In the genomic region with DNA sequence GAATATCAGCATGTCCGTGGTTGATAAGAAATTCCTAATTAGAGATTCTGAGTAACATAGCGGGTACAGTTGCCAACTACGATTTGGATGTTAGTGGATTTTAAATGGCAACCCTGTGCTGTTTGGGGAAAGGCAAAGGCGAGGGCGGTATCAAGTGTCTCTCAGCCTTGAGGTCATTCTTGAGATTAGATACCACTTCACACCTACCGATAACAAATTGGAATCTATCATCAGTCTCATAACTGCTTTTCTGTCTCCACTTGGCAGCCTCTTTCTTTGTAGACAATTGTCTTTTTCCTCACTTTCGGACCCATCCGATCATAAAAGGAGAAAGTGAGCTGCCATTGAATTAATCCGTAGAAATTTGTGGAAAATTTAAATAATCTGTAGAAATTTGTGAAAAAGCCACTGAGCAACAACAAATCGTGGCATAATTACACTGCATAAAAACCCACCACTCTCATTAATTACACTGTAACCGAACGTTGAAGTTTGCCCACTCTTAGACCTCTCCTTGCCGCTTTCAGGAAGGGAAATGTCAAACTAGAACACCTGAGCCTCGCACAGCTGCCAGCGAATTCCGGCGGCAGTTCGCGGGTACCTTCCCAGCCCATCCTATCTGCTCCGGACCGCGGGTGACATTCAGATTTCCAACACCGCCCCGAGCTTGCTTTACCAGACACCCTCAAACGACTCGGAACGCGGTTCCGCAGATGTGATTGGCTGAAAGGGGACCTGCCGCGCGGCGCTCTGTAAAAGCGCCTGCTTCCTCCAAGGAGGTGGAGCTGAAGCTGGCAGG, we compare ENCODE assay signal across 8 cellular contexts. TPM values are rescaled to one million over a fixed set of nuclear protein-coding genes. Genes with fewer than 3 reads are reported as not detected.
A peak's percentile ranks its signal among the peaks of the same experiment; 100 is the strongest.
DNase-seq lines count a peak whose midpoint lies in the region; ATAC-seq, FAIRE-seq and TF ChIP-seq lines count a peak whose summit lies in the region.

No MANE protein-coding gene starts in this region.

- peaks cover 0 to 10% (median 0%) of the 10 kb centered on the region in 3 donors for H3K36me3 Mint-ChIP-seq in CD8-positive, alpha-beta memory T cell
- no peaks in the 10 kb centered on the region for H3K36me3 Mint-ChIP-seq in chondrocyte (ENCODE audit: low read depth)

- H3K4me1 ChIP-seq in CD8-positive, alpha-beta memory T cell (ENCODE audit: insufficient read depth, low read length): peaks cover 51% of the 10 kb centered on the region

- CTCF ChIA-PET in CD8-positive, alpha-beta memory T cell (lab: Charles Lee): interaction anchor here (1.1 to 5.1 kb wide), 3 partner anchors 10 to 23 kb away, joined by 4 to 29 read pairs (median 19); no protein-coding TSS in a partner anchor

- H3K4me3 ChIP-seq in CD8-positive, alpha-beta memory T cell (ENCODE audit: low read length): peak overlapping the region; percentile 42

- peak in 4 of 5 donors; percentile 8 to 72 (median 30) for DNase-seq in CD8-positive, alpha-beta memory T cell
- DNase-seq in NCI-H1436 (lab: John Stamatoyannopoulos, UW) (peak; percentile 91), chondrocyte (ENCODE audit: low spot score) (peak; percentile 82)
- DNase-seq in stimulated activated CD4-positive, alpha-beta T cell treated with anti-CD3 and anti-CD28 coated beads, Interleukin-12 subunit alpha, Interleukin-12 subunit beta, amount 100 ng/mL, for 48 hours (ENCODE audit: low read depth in 2 of 3, low spot score in 1 of 3): peak in 2 of 3 donors; percentile 8 to 28

- no peaks in the 10 kb centered on the region for H3K9me3 ChIP-seq in CD8-positive, alpha-beta memory T cell (ENCODE audit: low read length)

- peak overlapping the region; percentile 73 to 95 (median 86) for H3K27ac Mint-ChIP-seq in CD8-positive, alpha-beta memory T cell
- peak overlapping the region; percentile 99 for H3K27ac Mint-ChIP-seq in chondrocyte (ENCODE audit: unreplicated experiment)

- peaks cover 27 to 35% of the 10 kb centered on the region in 2 donors for H3K27me3 Mint-ChIP-seq in CD8-positive, alpha-beta memory T cell
- no peaks in the 10 kb centered on the region for H3K27me3 Mint-ChIP-seq in chondrocyte (ENCODE audit: low read depth)

- peak; percentile 11 for ATAC-seq in GM21825 (IDR thresholded peaks at IDR 0.05; ENCODE audit: unreplicated experiment)
- no peak for ATAC-seq in GM18498 (IDR thresholded peaks at IDR 0.05; ENCODE audit: unreplicated experiment)

- FAIRE-seq in TTC549 (lab: Jason Lieb, UNC): peak; percentile 7

- no peak overlapping the region for H3K27ac ChIP-seq in CD8-positive, alpha-beta memory T cell (ENCODE audit: low read depth, low read length)
- H3K27ac ChIP-seq in layer of hippocampus (ENCODE audit: low read depth, low read length): peak overlapping the region; percentile 67

- H3K4me1 Mint-ChIP-seq in CD8-positive, alpha-beta memory T cell: peaks cover 50 to 77% (median 68%) of the 10 kb centered on the region in 3 donors
- peaks cover 55% of the 10 kb centered on the region for H3K4me1 Mint-ChIP-seq in chondrocyte (ENCODE audit: low read depth)

- no peak for TF ChIP-seq CTCF in chondrocyte (IDR thresholded peaks at IDR 0.05)

- POLR2A ChIA-PET in CD8-positive, alpha-beta memory T cell (lab: Charles Lee): interaction anchor here (1.1 kb wide), 1 partner anchor 157 kb away, joined by 4 read pairs; no protein-coding TSS in a partner anchor

- H3K36me3 ChIP-seq in CD8-positive, alpha-beta memory T cell (ENCODE audit: insufficient read depth, low read length): no peaks in the 10 kb centered on the region

- H3K27me3 ChIP-seq in CD8-positive, alpha-beta memory T cell (ENCODE audit: insufficient read depth, low read length, poor library complexity, severe bottlenecking): peaks cover 32% of the 10 kb centered on the region
- no peaks in the 10 kb centered on the region for H3K27me3 ChIP-seq in layer of hippocampus (ENCODE audit: control insufficient read depth, insufficient read depth, low read length)

- peak overlapping the region; percentile 90 to 96 (median 93) for H3K4me3 Mint-ChIP-seq in CD8-positive, alpha-beta memory T cell
- H3K4me3 Mint-ChIP-seq in chondrocyte (ENCODE audit: unreplicated experiment): peak overlapping the region; percentile 99

- peaks cover 0 to 10% (median 0%) of the 10 kb centered on the region in 5 donors for H3K9me3 Mint-ChIP-seq in CD8-positive, alpha-beta memory T cell
- no peaks in the 10 kb centered on the region for H3K9me3 Mint-ChIP-seq in chondrocyte (ENCODE audit: low read depth)

RNA-seq across cellular contexts. Expression of a gene that starts 0.8 kb away (rescaled TPM):
- 1 to 10 TPM; 5.1 to 5.2 TPM for total RNA-seq in CD8-positive, alpha-beta memory T cell
- 2.1 TPM for polyA plus RNA-seq in CD8-positive, alpha-beta memory T cell
- 21.9 to 28.5 TPM (median 27.7 TPM) in 3 replicates for total RNA-seq in chondrocyte

Comparison
In these comparisons a context has a peak if more than half of its experiments do, and no peak if none do; other contexts are left out.
1. DNase-seq: peak in every context shown above with its lines; median percentile 91 in NCI-H1436; 82 in chondrocyte; 30 in CD8-positive, alpha-beta memory T cell; 18 in stimulated activated CD4-positive, alpha-beta T cell treated with anti-CD3 and anti-CD28 coated beads, Interleukin-12 subunit alpha, Interleukin-12 subunit beta, amount 100 ng/mL, for 48 hours.